16 cellular contexts compared by ENCODE assay signal in genomic region chr10:32341596-32341995, GRCh38. TPM values are rescaled to one million over a fixed set of nuclear protein-coding genes. Genes with fewer than 3 reads are reported as not detected.
DNase-seq lines count a peak whose midpoint lies in the region; ATAC-seq lines count a peak whose summit lies in the region.
"Had no signal": no experiment of that assay in that cellular context is flagged by ENCODE, and none has a peak within 500 bp of the region (broad histone marks: within the 10 kb centered on the region; RNA-seq: fewer than 3 reads in every experiment).

No MANE protein-coding gene starts in this region.

- H3K4me1 Mint-ChIP-seq in activated CD4-positive, alpha-beta T cell treated with anti-CD3 and anti-CD28 coated beads for 36 hours: peaks cover 82% of the 10 kb centered on the region
- peaks cover 52 to 76% (median 70%) of the 10 kb centered on the region in 3 donors for H3K4me1 Mint-ChIP-seq in IgD-negative memory B cell
- peaks cover 87% of the 10 kb centered on the region for H3K4me1 Mint-ChIP-seq in activated naive CD8-positive, alpha-beta T cell treated with anti-CD3 and anti-CD28 coated beads, Interleukin-2, amount 50 U/mL, for 24 hours
- H3K4me1 Mint-ChIP-seq in natural killer cell treated with Interleukin-12 subunit alpha and Interleukin-12 subunit beta and Interleukin-15 and Interleukin-18, amount 100 ng/mL, for 72 hours (ENCODE audit: low read depth in 2 of 2): peaks cover 43 to 77% of the 10 kb centered on the region in 2 donors

- no peak for DNase-seq in activated CD4-positive, alpha-beta T cell treated with anti-CD3 and anti-CD28 coated beads for 36 hours
- no peak for DNase-seq in activated CD4-positive, alpha-beta T cell treated with anti-CD3 and anti-CD28 coated beads, Interleukin-2, amount 50 U/mL, for 4 hours
- no peak for DNase-seq in activated naive CD8-positive, alpha-beta T cell treated with anti-CD3 and anti-CD28 coated beads, Interleukin-2, amount 50 U/mL, for 24 hours
- no peak for DNase-seq in natural killer cell treated with Interleukin-12 subunit alpha and Interleukin-12 subunit beta and Interleukin-15 and Interleukin-18, amount 100 ng/mL, for 72 hours (ENCODE audit: low spot score)
- no peak for DNase-seq in T1000 (lab: John Stamatoyannopoulos, UW)
- DNase-seq in left colon: no peak
- DNase-seq in KBM-7: no peak
- DNase-seq: caudate nucleus; effector CD8-positive, alpha-beta T cell; hypothalamus; kidney glomerular epithelial cell; NCI-H1417; NCI-H2171 treated with DMSO at 0.1 percent for 48 hours; stomach had no signal

- no peaks in the 10 kb centered on the region for H3K27me3 Mint-ChIP-seq in activated CD4-positive, alpha-beta T cell treated with anti-CD3 and anti-CD28 coated beads for 36 hours
- no peaks in the 10 kb centered on the region for H3K27me3 Mint-ChIP-seq in IgD-negative memory B cell
- no peaks in the 10 kb centered on the region for H3K27me3 Mint-ChIP-seq in activated naive CD8-positive, alpha-beta T cell treated with anti-CD3 and anti-CD28 coated beads, Interleukin-2, amount 50 U/mL, for 24 hours
- no peaks in the 10 kb centered on the region for H3K27me3 Mint-ChIP-seq in natural killer cell treated with Interleukin-12 subunit alpha and Interleukin-12 subunit beta and Interleukin-15 and Interleukin-18, amount 100 ng/mL, for 72 hours

- POLR2A ChIA-PET in activated CD4-positive, alpha-beta T cell treated with anti-CD3 and anti-CD28 coated beads for 36 hours (lab: Charles Lee): interaction anchor here (0.6 to 0.7 kb wide), 2 partner anchors 42 to 58 kb away, joined by 3 read pairs; no protein-coding TSS in a partner anchor

- CTCF ChIA-PET in activated CD4-positive, alpha-beta T cell treated with anti-CD3 and anti-CD28 coated beads for 36 hours (lab: Charles Lee): interaction anchor here (1.0 to 2.1 kb wide), 4 partner anchors 8 to 84 kb away, joined by 3 to 7 read pairs (median 4); no protein-coding TSS in a partner anchor

- in situ Hi-C loops in KBM-7 (cut with MboI; ENCODE audit: low pct_unique_long_range_greater_than_20kb, low sequenced_read_pairs): no loop called here

- peak overlapping the region; percentile 14 for H3K4me3 Mint-ChIP-seq in activated CD4-positive, alpha-beta T cell treated with anti-CD3 and anti-CD28 coated beads for 36 hours
- peak overlapping the region in 3 of 4 donors; percentile 51 to 72 (median 70) for H3K4me3 Mint-ChIP-seq in IgD-negative memory B cell
- H3K4me3 Mint-ChIP-seq in activated naive CD8-positive, alpha-beta T cell treated with anti-CD3 and anti-CD28 coated beads, Interleukin-2, amount 50 U/mL, for 24 hours: peak overlapping the region; percentile 33
- H3K4me3 Mint-ChIP-seq in natural killer cell treated with Interleukin-12 subunit alpha and Interleukin-12 subunit beta and Interleukin-15 and Interleukin-18, amount 100 ng/mL, for 72 hours: peak overlapping the region; percentile 63
- H3K4me3 Mint-ChIP-seq: neural progenitor cell had no signal

- ATAC-seq in activated CD4-positive, alpha-beta T cell treated with anti-CD3 and anti-CD28 coated beads for 36 hours: no peak
- ATAC-seq in activated naive CD8-positive, alpha-beta T cell treated with anti-CD3 and anti-CD28 coated beads, Interleukin-2, amount 50 U/mL, for 24 hours: no peak
- ATAC-seq in natural killer cell treated with Interleukin-12 subunit alpha and Interleukin-12 subunit beta and Interleukin-15 and Interleukin-18, amount 100 ng/mL, for 72 hours: no peak
- ATAC-seq in left colon: no peak

- H3K36me3 Mint-ChIP-seq in activated CD4-positive, alpha-beta T cell treated with anti-CD3 and anti-CD28 coated beads for 36 hours (ENCODE audit: low read depth): peaks cover 50% of the 10 kb centered on the region
- peaks cover 2% of the 10 kb centered on the region for H3K36me3 Mint-ChIP-seq in IgD-negative memory B cell
- H3K36me3 Mint-ChIP-seq in activated naive CD8-positive, alpha-beta T cell treated with anti-CD3 and anti-CD28 coated beads, Interleukin-2, amount 50 U/mL, for 24 hours (ENCODE audit: low read depth): peaks cover 37% of the 10 kb centered on the region
- H3K36me3 Mint-ChIP-seq in natural killer cell treated with Interleukin-12 subunit alpha and Interleukin-12 subunit beta and Interleukin-15 and Interleukin-18, amount 100 ng/mL, for 72 hours: peaks cover 14% of the 10 kb centered on the region

- intact Hi-C loops in activated CD4-positive, alpha-beta T cell treated with anti-CD3 and anti-CD28 coated beads for 36 hours (cut with DNase I, micrococcal nuclease): loop anchor here in 1 of 2 experiments (2.0 to 10.0 kb wide), 2 partner anchors 15 to 417 kb away; partner anchors contain the start of gene ARHGAP12
- intact Hi-C loops in left colon (cut with DNase I, micrococcal nuclease): loop anchor here in 1 of 2 donors (10.0 kb wide), 1 partner anchor 147 kb away; no protein-coding TSS in a partner anchor

- peaks cover 3% of the 10 kb centered on the region for H3K9me3 Mint-ChIP-seq in activated CD4-positive, alpha-beta T cell treated with anti-CD3 and anti-CD28 coated beads for 36 hours (ENCODE audit: low read depth)
- H3K9me3 Mint-ChIP-seq in IgD-negative memory B cell: no peaks in the 10 kb centered on the region
- H3K9me3 Mint-ChIP-seq in activated naive CD8-positive, alpha-beta T cell treated with anti-CD3 and anti-CD28 coated beads, Interleukin-2, amount 50 U/mL, for 24 hours: no peaks in the 10 kb centered on the region
- peaks cover 5% of the 10 kb centered on the region for H3K9me3 Mint-ChIP-seq in natural killer cell treated with Interleukin-12 subunit alpha and Interleukin-12 subunit beta and Interleukin-15 and Interleukin-18, amount 100 ng/mL, for 72 hours

- H3K27ac Mint-ChIP-seq in activated CD4-positive, alpha-beta T cell treated with anti-CD3 and anti-CD28 coated beads for 36 hours: peak overlapping the region; percentile 69
- H3K27ac Mint-ChIP-seq in IgD-negative memory B cell: peak overlapping the region in 1 of 3 donors; percentile 48
- H3K27ac Mint-ChIP-seq in activated naive CD8-positive, alpha-beta T cell treated with anti-CD3 and anti-CD28 coated beads, Interleukin-2, amount 50 U/mL, for 24 hours: peak overlapping the region; percentile 32
- H3K27ac Mint-ChIP-seq in natural killer cell treated with Interleukin-12 subunit alpha and Interleukin-12 subunit beta and Interleukin-15 and Interleukin-18, amount 100 ng/mL, for 72 hours: peak overlapping the region; percentile 63 to 74
- H3K27ac Mint-ChIP-seq: neural progenitor cell had no signal

RNA-seq across cellular contexts. Expression of gene EPC1, which starts 5.4 kb away (rescaled TPM):
- total RNA-seq in activated CD4-positive, alpha-beta T cell treated with anti-CD3 and anti-CD28 coated beads for 36 hours: 10 to 100 TPM; 28.8 to 31.0 TPM
- polyA plus RNA-seq in IgD-negative memory B cell: 78.9 TPM
- 10 to 100 TPM; 43.4 to 45.9 TPM for total RNA-seq in natural killer cell treated with Interleukin-12 subunit alpha and Interleukin-12 subunit beta and Interleukin-15 and Interleukin-18, amount 100 ng/mL, for 72 hours
- total RNA-seq in left colon: 10 to 100 TPM; 32.3 to 36.9 TPM

Comparison
In these comparisons a context has a peak if more than half of its experiments do, and no peak if none do; other contexts are left out.
1. H3K4me3 Mint-ChIP-seq: peak in every context shown above with its lines; median percentile 70 in IgD-negative memory B cell; 63 in natural killer cell treated with Interleukin-12 subunit alpha and Interleukin-12 subunit beta and Interleukin-15 and Interleukin-18, amount 100 ng/mL, for 72 hours; 33 in activated naive CD8-positive, alpha-beta T cell treated with anti-CD3 and anti-CD28 coated beads, Interleukin-2, amount 50 U/mL, for 24 hours; 14 in activated CD4-positive, alpha-beta T cell treated with anti-CD3 and anti-CD28 coated beads for 36 hours.